In genomic region chr11:102313225-102313940, GRCh38 we compare ENCODE assay signal across 9 cellular contexts. TPM values are rescaled to one million over a fixed set of nuclear protein-coding genes. Genes with fewer than 3 reads are reported as not detected.
DNase-seq lines count a peak whose midpoint lies in the region; ATAC-seq and TF ChIP-seq lines count a peak whose summit lies in the region.
"Had no signal": no experiment of that assay in that cellular context is flagged by ENCODE, and none has a peak within 500 bp of the region (broad histone marks: within the 10 kb centered on the region; RNA-seq: fewer than 3 reads in every experiment).

No MANE protein-coding gene starts in this region.

- DNase-seq in activated CD4-positive, alpha-beta T cell treated with anti-CD3 and anti-CD28 coated beads, Interleukin-2, amount 10 ng/mL, durations not matched to agents 24 days and 14 days: peak; percentile 73
- no peak for DNase-seq in activated CD4-positive, alpha-beta T cell treated with anti-CD3 and anti-CD28 coated beads, Interleukin-2, amount 50 U/mL, for 48 hours
- DNase-seq in activated CD8-positive, alpha-beta T cell treated with anti-CD3 and anti-CD28 coated beads for 36 hours: no peak
- DNase-seq in foreskin keratinocyte: no peak
- no peak for DNase-seq in stimulated activated CD8-positive, alpha-beta memory T cell treated with anti-CD3 and anti-CD28 coated beads, Interleukin-4, amount 100 ng/mL, for 48 hours
- DNase-seq in AML-193 (lab: John Stamatoyannopoulos, UW): no peak
- DNase-seq: stimulated activated CD4-positive, alpha-beta T cell treated with anti-CD3 and anti-CD28 coated beads, Interleukin-2, amount 100 ng/mL, for 48 hours had no signal

- TF ChIP-seq CTCF in activated CD8-positive, alpha-beta T cell treated with anti-CD3 and anti-CD28 coated beads for 36 hours (IDR thresholded peaks at IDR 0.05): no peak
- no peak for TF ChIP-seq CTCF in foreskin keratinocyte (conservative IDR thresholded peaks at IDR 0.05)

- H3K27ac ChIP-seq in foreskin keratinocyte: peak overlapping the region; percentile 89
- H3K27ac ChIP-seq in subcutaneous abdominal adipose tissue (ENCODE audit: low read depth, low read length): peak overlapping the region; percentile 55

- H3K27ac Mint-ChIP-seq in activated CD4-positive, alpha-beta T cell treated with anti-CD3 and anti-CD28 coated beads, Interleukin-2, amount 10 ng/mL, durations not matched to agents 24 days and 14 days: peak overlapping the region; percentile 49
- peak overlapping the region; percentile 85 for H3K27ac Mint-ChIP-seq in activated CD8-positive, alpha-beta T cell treated with anti-CD3 and anti-CD28 coated beads for 36 hours

- peaks cover 6% of the 10 kb centered on the region for H3K9me3 Mint-ChIP-seq in activated CD4-positive, alpha-beta T cell treated with anti-CD3 and anti-CD28 coated beads, Interleukin-2, amount 10 ng/mL, durations not matched to agents 24 days and 14 days
- H3K9me3 Mint-ChIP-seq in activated CD8-positive, alpha-beta T cell treated with anti-CD3 and anti-CD28 coated beads for 36 hours: peaks cover 6% of the 10 kb centered on the region

- CTCF ChIA-PET in activated CD8-positive, alpha-beta T cell treated with anti-CD3 and anti-CD28 coated beads for 36 hours (lab: Charles Lee): interaction anchor here (0.8 to 17.7 kb wide), 5 partner anchors 10 to 35 kb away, joined by 3 to 403 read pairs (median 3); no protein-coding TSS in a partner anchor

- H3K27me3 Mint-ChIP-seq in activated CD4-positive, alpha-beta T cell treated with anti-CD3 and anti-CD28 coated beads, Interleukin-2, amount 10 ng/mL, durations not matched to agents 24 days and 14 days: peaks cover 2% of the 10 kb centered on the region
- no peaks in the 10 kb centered on the region for H3K27me3 Mint-ChIP-seq in activated CD8-positive, alpha-beta T cell treated with anti-CD3 and anti-CD28 coated beads for 36 hours

- H3K4me3 Mint-ChIP-seq in activated CD4-positive, alpha-beta T cell treated with anti-CD3 and anti-CD28 coated beads, Interleukin-2, amount 10 ng/mL, durations not matched to agents 24 days and 14 days: peak overlapping the region; percentile 63
- peak overlapping the region; percentile 56 for H3K4me3 Mint-ChIP-seq in activated CD8-positive, alpha-beta T cell treated with anti-CD3 and anti-CD28 coated beads for 36 hours

- POLR2A ChIA-PET in activated CD8-positive, alpha-beta T cell treated with anti-CD3 and anti-CD28 coated beads for 36 hours (lab: Charles Lee): interaction anchor here (1.3 kb wide), 1 partner anchor 11 kb away, joined by 4 read pairs; no protein-coding TSS in a partner anchor

- peaks cover 43% of the 10 kb centered on the region for H3K4me1 Mint-ChIP-seq in activated CD4-positive, alpha-beta T cell treated with anti-CD3 and anti-CD28 coated beads, Interleukin-2, amount 10 ng/mL, durations not matched to agents 24 days and 14 days
- peaks cover 43% of the 10 kb centered on the region for H3K4me1 Mint-ChIP-seq in activated CD8-positive, alpha-beta T cell treated with anti-CD3 and anti-CD28 coated beads for 36 hours (ENCODE audit: low read depth)

- intact Hi-C loops in activated CD4-positive, alpha-beta T cell treated with anti-CD3 and anti-CD28 coated beads, Interleukin-2, amount 10 ng/mL, durations not matched to agents 24 days and 14 days (cut with micrococcal nuclease): no loop called here
- intact Hi-C loops in activated CD8-positive, alpha-beta T cell treated with anti-CD3 and anti-CD28 coated beads for 36 hours (cut with micrococcal nuclease): no loop called here

- peaks cover 9% of the 10 kb centered on the region for H3K36me3 Mint-ChIP-seq in activated CD4-positive, alpha-beta T cell treated with anti-CD3 and anti-CD28 coated beads, Interleukin-2, amount 10 ng/mL, durations not matched to agents 24 days and 14 days (ENCODE audit: low read depth)
- peaks cover 15% of the 10 kb centered on the region for H3K36me3 Mint-ChIP-seq in activated CD8-positive, alpha-beta T cell treated with anti-CD3 and anti-CD28 coated beads for 36 hours (ENCODE audit: low read depth)

- peaks cover 30% of the 10 kb centered on the region for H3K4me1 ChIP-seq in foreskin keratinocyte
- peaks cover 3 to 29% (median 13%) of the 10 kb centered on the region in 5 donors for H3K4me1 ChIP-seq in subcutaneous abdominal adipose tissue (ENCODE audit: control insufficient read depth in 5 of 5, insufficient read depth in 5 of 5, low read length in 5 of 5)

- no peaks in the 10 kb centered on the region for H3K9me3 ChIP-seq in subcutaneous abdominal adipose tissue (ENCODE audit: control insufficient read depth in 5 of 5, low read length in 5 of 5)

- H3K9ac ChIP-seq in subcutaneous abdominal adipose tissue (ENCODE audit: low read length in 5 of 5): peak overlapping the region in 3 of 5 donors; percentile 35 to 63 (median 52)

- H3K4me3 ChIP-seq in subcutaneous abdominal adipose tissue (ENCODE audit: low read depth in 1 of 5, low read length in 5 of 5): peak overlapping the region; percentile 37 to 68 (median 50)

- no peaks in the 10 kb centered on the region for H3K36me3 ChIP-seq in subcutaneous abdominal adipose tissue (ENCODE audit: control insufficient read depth in 5 of 5, insufficient read depth in 5 of 5, low read length in 5 of 5)

- H3K27me3 ChIP-seq in foreskin keratinocyte (no peaks in the 10 kb centered on the region), subcutaneous abdominal adipose tissue (ENCODE audit: control insufficient read depth in 5 of 5, insufficient read depth in 4 of 5, low read length in 5 of 5) (no peaks in the 10 kb centered on the region)

- no peak for ATAC-seq in activated CD8-positive, alpha-beta T cell treated with anti-CD3 and anti-CD28 coated beads for 36 hours
- ATAC-seq in foreskin keratinocyte (no peak), GM21447 (IDR thresholded peaks at IDR 0.05; ENCODE audit: unreplicated experiment) (no peak)

RNA-seq across cellular contexts. Expression of gene BIRC3, which starts 3.9 kb away (rescaled TPM):
- total RNA-seq in activated CD4-positive, alpha-beta T cell treated with anti-CD3 and anti-CD28 coated beads, Interleukin-2, amount 10 ng/mL, durations not matched to agents 24 days and 14 days: 100 and 102 TPM in 2 replicates
- 100 to 1,000 TPM; 102 to 108 TPM for total RNA-seq in activated CD8-positive, alpha-beta T cell treated with anti-CD3 and anti-CD28 coated beads for 36 hours
- total RNA-seq in foreskin keratinocyte: 6.7 and 10.1 TPM in 2 replicates
- 2.0 and 2.8 TPM in 2 replicates for polyA plus RNA-seq in foreskin keratinocyte

RNA-seq across cellular contexts. Expression of gene BIRC2, which starts 33.6 kb away (rescaled TPM):
- 27.8 and 30.8 TPM in 2 replicates for total RNA-seq in activated CD4-positive, alpha-beta T cell treated with anti-CD3 and anti-CD28 coated beads, Interleukin-2, amount 10 ng/mL, durations not matched to agents 24 days and 14 days
- total RNA-seq in activated CD8-positive, alpha-beta T cell treated with anti-CD3 and anti-CD28 coated beads for 36 hours: 10 to 100 TPM; 29.8 to 32.9 TPM
- total RNA-seq in foreskin keratinocyte: 52.7 and 57.3 TPM in 2 replicates
- polyA plus RNA-seq in foreskin keratinocyte: 25.8 and 27.1 TPM in 2 replicates
